Comparison of ENCODE assay signal across 10 cellular contexts in the genomic region with DNA sequence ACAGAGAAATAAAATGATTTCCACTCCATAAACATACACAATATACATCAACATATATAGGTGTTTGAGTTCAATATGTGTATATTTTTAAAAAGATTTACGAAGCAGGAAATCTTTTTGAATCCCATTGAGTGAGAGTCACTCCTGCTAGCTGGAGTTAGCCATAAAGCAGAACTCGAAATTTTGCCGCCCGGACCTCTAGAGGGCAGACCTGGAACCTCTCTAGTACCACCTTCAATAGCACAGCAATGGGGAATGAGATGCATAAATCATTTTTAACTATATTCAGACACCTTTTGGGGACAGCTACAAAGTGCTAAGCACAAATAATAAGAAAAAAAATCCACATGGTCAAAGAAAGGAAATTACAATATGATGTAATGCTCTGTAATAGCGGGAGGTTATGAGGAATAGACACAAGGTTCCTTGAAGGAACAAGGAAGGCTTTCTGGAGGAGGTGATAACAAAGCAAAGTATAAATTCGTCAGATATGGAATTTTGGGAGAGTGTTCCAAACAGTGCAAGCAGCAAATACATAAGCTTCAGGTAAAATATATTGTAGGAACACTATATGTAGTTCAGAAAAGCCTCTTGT.
DNase-seq lines count a peak whose midpoint lies in the region; ATAC-seq, FAIRE-seq and TF ChIP-seq lines count a peak whose summit lies in the region.
"Had no signal": no experiment of that assay in that cellular context is flagged by ENCODE, and none has a peak within 500 bp of the region (broad histone marks: within the 10 kb centered on the region; RNA-seq: fewer than 3 reads in every experiment).

No MANE protein-coding gene starts in this region.

- H3K4me1 ChIP-seq in right cardiac atrium (ENCODE audit: control insufficient read depth, insufficient read depth, low read length), result no peaks in the 10 kb centered on the region

- in situ Hi-C loops in KBM-7 (cut with MboI; ENCODE audit: low pct_unique_long_range_greater_than_20kb, low sequenced_read_pairs), result no loop called here

- no peak for FAIRE-seq in GM19239 (lab: Jason Lieb, UNC)

- intact Hi-C loops in right cardiac atrium (cut with DNase I), result no loop called here

- H3K9ac ChIP-seq in SU-DHL-6 (ENCODE audit: low read length), result no peak overlapping the region

- H3K4me2 ChIP-seq in SU-DHL-6 (ENCODE audit: low read depth, low read length, poor library complexity, severe bottlenecking), result no peak overlapping the region

- H3F3A ChIP-seq in SU-DHL-6 (ENCODE audit: insufficient read depth), result no peaks in the 10 kb centered on the region

- peak; percentile 39 for DNase-seq in GM03348 (ENCODE audit: low spot score)
- peak; percentile 22 for DNase-seq in KBM-7
- DNase-seq in right cardiac atrium, result peak in 2 of 3 donors; percentile 53 to 58
- DNase-seq in GM19239 (ENCODE audit: insufficient read length, low spot score), result no peak
- DNase-seq: activated B cell treated with CpG ODN at 0.5 μM for 24 hours had no signal

- no peaks in the 10 kb centered on the region for H3K9me2 ChIP-seq in SU-DHL-6 (replicated peaks; ENCODE audit: insufficient read depth, low read length)

- no peak overlapping the region for H3K27ac ChIP-seq in SU-DHL-6 (ENCODE audit: low read depth, low read length)
- no peak overlapping the region for H3K27ac ChIP-seq in right cardiac atrium (ENCODE audit: low read length)
- H3K27ac ChIP-seq: neutrophil had no signal

- no peaks in the 10 kb centered on the region for H3K9me3 ChIP-seq in SU-DHL-6 (ENCODE audit: insufficient read depth, low read length)
- no peaks in the 10 kb centered on the region for H3K9me3 ChIP-seq in right cardiac atrium (ENCODE audit: control insufficient read depth, low read length)
- H3K9me3 ChIP-seq: neutrophil had no signal

- WGBS in right cardiac atrium, result 27% methylated on average over 6 of the region's 6 CpGs

- H2AFZ ChIP-seq in SU-DHL-6 (ENCODE audit: low read depth, low read length, severe bottlenecking), result no peak overlapping the region

- H3K27me3 ChIP-seq in SU-DHL-6 (ENCODE audit: low read length) (no peaks in the 10 kb centered on the region), right cardiac atrium (ENCODE audit: control insufficient read depth, insufficient read depth) (no peaks in the 10 kb centered on the region)
- H3K27me3 ChIP-seq: neutrophil had no signal

- no peaks in the 10 kb centered on the region for H3K79me2 ChIP-seq in SU-DHL-6 (ENCODE audit: insufficient read depth, low read length)

- H3K4me3 ChIP-seq in SU-DHL-6 (ENCODE audit: insufficient read depth, low read length, poor library complexity, severe bottlenecking) (no peak overlapping the region), right cardiac atrium (ENCODE audit: low read length) (no peak overlapping the region)

- ATAC-seq in GM21526 (IDR thresholded peaks at IDR 0.05; ENCODE audit: low FRiP score, unreplicated experiment), result peak; percentile 85
- no peak for ATAC-seq in right cardiac atrium
- ATAC-seq in GM18873 (IDR thresholded peaks at IDR 0.05; ENCODE audit: low FRiP score, unreplicated experiment), result no peak
- no peak for ATAC-seq in activated CD4-positive, CD25-positive, alpha-beta regulatory T cell treated with anti-CD3 and anti-CD28 coated beads, Interleukin-2, amount 50 U/mL, for 24 hours

- H3K36me3 ChIP-seq in SU-DHL-6 (ENCODE audit: low read length), result no peaks in the 10 kb centered on the region
- H3K36me3 ChIP-seq: neutrophil had no signal

- H4K20me1 ChIP-seq in SU-DHL-6 (ENCODE audit: low read depth, low read length), result peaks cover 3% of the 10 kb centered on the region; the same call in 1 of the 2 replicates

- TF ChIP-seq CTCF in SU-DHL-6 (IDR thresholded peaks at IDR 0.05; ENCODE audit: insufficient read depth, low read length, poor library complexity, severe bottlenecking), result peak; percentile 63
